26 cellular contexts compared by ENCODE assay signal in the genomic region with DNA sequence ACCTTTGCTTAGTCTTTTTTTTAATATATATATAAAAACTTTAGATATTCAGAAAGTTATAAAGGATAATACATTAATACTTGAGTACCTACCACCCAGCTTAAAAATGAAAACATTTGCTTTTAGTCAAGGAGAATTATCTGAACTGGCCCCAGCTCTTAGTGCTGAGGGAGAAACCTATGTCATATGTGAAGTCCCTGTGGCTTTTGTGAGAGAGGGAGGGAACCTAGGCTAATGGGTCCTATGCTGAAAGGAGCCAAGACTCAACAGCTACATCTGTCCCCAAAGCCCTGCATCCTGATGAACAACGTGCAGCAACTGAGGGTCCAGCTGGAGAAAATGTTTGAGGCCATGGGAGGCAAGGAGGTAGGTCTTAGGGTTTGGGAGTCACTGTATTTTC.
"Had no signal": no experiment of that assay in that cellular context is flagged by ENCODE, and none has a peak within 500 bp of the region (broad histone marks: within the 10 kb centered on the region; RNA-seq: fewer than 3 reads in every experiment).

No MANE protein-coding gene starts in this region.

- H3K27me3 ChIP-seq: esophagus squamous epithelium, heart right ventricle, left lung, ovary, sigmoid colon, suprapubic skin, transverse colon, vagina had no signal

- H3K4me1 Mint-ChIP-seq: stimulated activated memory B cell treated with anti-CD40 and anti-IgM and Interleukin-4, amounts not matched to agents 10 μg/mL and 1 μg/mL and 100 μg/mL, for 72 hours had no signal

- H3K4me1 ChIP-seq: esophagus squamous epithelium, left lung, psoas muscle, sigmoid colon, suprapubic skin, transverse colon, vagina had no signal

- FAIRE-seq: endothelial cell of umbilical vein, islet of Langerhans had no signal

- DNase-seq: dermis blood vessel endothelial cell; effector memory CD4-positive, alpha-beta T cell; esophagus squamous epithelium; foreskin melanocyte; glutamatergic neuron; heart right ventricle; hippocampal formation; left cardiac atrium; left lung; naive thymus-derived CD8-positive, alpha-beta T cell; occipital lobe; ovary; posterior cingulate gyrus; psoas muscle; right cardiac atrium; sigmoid colon; stimulated activated CD4-positive, alpha-beta T cell treated with anti-CD3 and anti-CD28 coated beads, Interleukin-2, amount 100 ng/mL, for 24 hours; stimulated activated CD4-positive, alpha-beta T cell treated with anti-CD3 and anti-CD28 coated beads, Interleukin-4, amount 100 ng/mL, for 24 hours; transverse colon had no signal

- ATAC-seq: heart right ventricle; left cardiac atrium; left lung; naive thymus-derived CD8-positive, alpha-beta T cell; psoas muscle; right cardiac atrium had no signal

- H3K36me3 Mint-ChIP-seq: naive thymus-derived CD8-positive, alpha-beta T cell; stimulated activated memory B cell treated with anti-CD40 and anti-IgM and Interleukin-4, amounts not matched to agents 10 μg/mL and 1 μg/mL and 100 μg/mL, for 72 hours had no signal

- H3K4me3 Mint-ChIP-seq: naive thymus-derived CD8-positive, alpha-beta T cell; stimulated activated memory B cell treated with anti-CD40 and anti-IgM and Interleukin-4, amounts not matched to agents 10 μg/mL and 1 μg/mL and 100 μg/mL, for 72 hours; stimulated activated naive CD8-positive, alpha-beta T cell treated with anti-CD3 and anti-CD28 coated beads, Interleukin-15, Interleukin-2, amounts not matched to agents 100 ng/mL and 50 ng/mL, for 24 hours had no signal

- H3K27ac Mint-ChIP-seq: naive thymus-derived CD8-positive, alpha-beta T cell; stimulated activated memory B cell treated with anti-CD40 and anti-IgM and Interleukin-4, amounts not matched to agents 10 μg/mL and 1 μg/mL and 100 μg/mL, for 72 hours; stimulated activated naive CD8-positive, alpha-beta T cell treated with anti-CD3 and anti-CD28 coated beads, Interleukin-15, Interleukin-2, amounts not matched to agents 100 ng/mL and 50 ng/mL, for 24 hours had no signal

- H3K9me3 ChIP-seq: esophagus squamous epithelium, heart right ventricle, left lung, ovary, psoas muscle, sigmoid colon, suprapubic skin, transverse colon, vagina had no signal

- H3K36me3 ChIP-seq: ovary had no signal

- H3K9me3 Mint-ChIP-seq: naive thymus-derived CD8-positive, alpha-beta T cell; stimulated activated memory B cell treated with anti-CD40 and anti-IgM and Interleukin-4, amounts not matched to agents 10 μg/mL and 1 μg/mL and 100 μg/mL, for 72 hours; stimulated activated naive CD8-positive, alpha-beta T cell treated with anti-CD3 and anti-CD28 coated beads, Interleukin-15, Interleukin-2, amounts not matched to agents 100 ng/mL and 50 ng/mL, for 24 hours had no signal

- H3K4me3 ChIP-seq: coronary artery, esophagus squamous epithelium, heart right ventricle, left lung, ovary, psoas muscle, sigmoid colon, suprapubic skin, transverse colon, vagina had no signal

- H3K27ac ChIP-seq: coronary artery, esophagus squamous epithelium, heart right ventricle, left lung, ovary, psoas muscle, sigmoid colon, suprapubic skin, transverse colon, vagina had no signal
